Comparison of ENCODE assay signal across 1 cellular context in the genomic region with DNA sequence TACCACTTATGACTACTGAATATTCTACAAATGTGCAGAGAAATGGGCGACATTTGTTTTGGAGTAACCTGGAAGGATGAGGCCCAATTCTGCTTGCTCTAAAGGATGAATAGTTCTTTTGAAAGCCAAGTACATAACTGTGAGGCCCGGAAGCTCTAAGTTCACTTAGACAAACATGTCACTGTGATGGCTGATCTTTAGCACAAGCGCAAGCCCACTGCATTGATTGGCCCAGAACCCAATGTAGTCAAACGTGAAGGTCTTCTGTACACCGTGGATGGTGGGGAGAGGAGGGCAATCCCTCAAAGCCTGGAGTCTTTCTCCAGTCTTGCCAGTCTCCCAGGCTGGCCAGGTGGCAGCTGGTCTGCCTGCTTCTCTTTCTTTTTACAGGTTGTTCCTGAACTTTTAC.
A peak's percentile ranks its signal among the peaks of the same experiment; 100 is the strongest.
TF ChIP-seq lines count a peak whose summit lies in the region.

No MANE protein-coding gene starts in this region.

TF ChIP-seq in HepG2, 621 proteins besides CTCF, POLR2A, EP300 and RAD21 (continued from another document and continues in another):
- TF ChIP-seq AKNA (CRISPR knock-in tag; IDR thresholded peaks at IDR 0.05; ENCODE audit: borderline replicate concordance), result no peak
- TF ChIP-seq, protein P1, sequence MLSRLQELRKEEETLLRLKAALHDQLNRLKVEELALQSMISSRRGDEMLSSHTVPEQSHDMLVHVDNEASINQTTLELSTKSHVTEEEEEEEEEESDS (CRISPR knock-in tag; IDR thresholded peaks at IDR 0.05; ENCODE audit: borderline replicate concordance), result no peak
- no peak for TF ChIP-seq ZNF224 (CRISPR knock-in tag; IDR thresholded peaks at IDR 0.05)
- TF ChIP-seq ZNF530 (CRISPR knock-in tag; IDR thresholded peaks at IDR 0.05; ENCODE audit: low read depth), result no peak
- TF ChIP-seq, protein P2, sequence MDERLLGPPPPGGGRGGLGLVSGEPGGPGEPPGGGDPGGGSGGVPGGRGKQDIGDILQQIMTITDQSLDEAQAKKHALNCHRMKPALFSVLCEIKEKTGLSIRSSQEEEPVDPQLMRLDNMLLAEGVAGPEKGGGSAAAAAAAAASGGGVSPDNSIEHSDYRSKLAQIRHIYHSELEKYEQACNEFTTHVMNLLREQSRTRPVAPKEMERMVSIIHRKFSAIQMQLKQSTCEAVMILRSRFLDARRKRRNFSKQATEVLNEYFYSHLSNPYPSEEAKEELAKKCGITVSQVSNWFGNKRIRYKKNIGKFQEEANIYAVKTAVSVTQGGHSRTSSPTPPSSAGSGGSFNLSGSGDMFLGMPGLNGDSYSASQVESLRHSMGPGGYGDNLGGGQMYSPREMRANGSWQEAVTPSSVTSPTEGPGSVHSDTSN (CRISPR knock-in tag; IDR thresholded peaks at IDR 0.05), result peak; percentile 70
- peak; percentile 76; the same call in 1 of the 2 replicates for TF ChIP-seq SNAPC2 (CRISPR knock-in tag; IDR thresholded peaks at IDR 0.05)
- no peak for TF ChIP-seq ZNF780A (CRISPR knock-in tag; IDR thresholded peaks at IDR 0.05)
- TF ChIP-seq ZNF713 (CRISPR knock-in tag; IDR thresholded peaks at IDR 0.05), result no peak
- no peak for TF ChIP-seq ZNF550 (CRISPR knock-in tag; IDR thresholded peaks at IDR 0.05; ENCODE audit: borderline replicate concordance)
- TF ChIP-seq MED8 (CRISPR knock-in tag; IDR thresholded peaks at IDR 0.05; ENCODE audit: insufficient replicate concordance), result peak; percentile 37
- no peak for TF ChIP-seq ZNF510 (CRISPR knock-in tag; IDR thresholded peaks at IDR 0.05; ENCODE audit: low read depth)
- TF ChIP-seq, protein P3, sequence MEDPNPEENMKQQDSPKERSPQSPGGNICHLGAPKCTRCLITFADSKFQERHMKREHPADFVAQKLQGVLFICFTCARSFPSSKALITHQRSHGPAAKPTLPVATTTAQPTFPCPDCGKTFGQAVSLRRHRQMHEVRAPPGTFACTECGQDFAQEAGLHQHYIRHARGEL (CRISPR knock-in tag; IDR thresholded peaks at IDR 0.05), result no peak
- TF ChIP-seq MXD4 (CRISPR knock-in tag; IDR thresholded peaks at IDR 0.05), result no peak
- no peak for TF ChIP-seq STAT5B (CRISPR knock-in tag; IDR thresholded peaks at IDR 0.05)
- no peak for TF ChIP-seq ZNF343 (CRISPR knock-in tag; IDR thresholded peaks at IDR 0.05)
- peak; percentile 27; the same call in 1 of the 2 replicates for TF ChIP-seq RXRB (CRISPR knock-in tag; IDR thresholded peaks at IDR 0.05; ENCODE audit: borderline replicate concordance)
- TF ChIP-seq FOXJ3 (CRISPR knock-in tag; IDR thresholded peaks at IDR 0.05; ENCODE audit: borderline replicate concordance), result no peak; the same call in 1 of the 2 replicates
- TF ChIP-seq ZBTB7A (CRISPR knock-in tag; IDR thresholded peaks at IDR 0.05), result no peak
- TF ChIP-seq, protein P4, sequence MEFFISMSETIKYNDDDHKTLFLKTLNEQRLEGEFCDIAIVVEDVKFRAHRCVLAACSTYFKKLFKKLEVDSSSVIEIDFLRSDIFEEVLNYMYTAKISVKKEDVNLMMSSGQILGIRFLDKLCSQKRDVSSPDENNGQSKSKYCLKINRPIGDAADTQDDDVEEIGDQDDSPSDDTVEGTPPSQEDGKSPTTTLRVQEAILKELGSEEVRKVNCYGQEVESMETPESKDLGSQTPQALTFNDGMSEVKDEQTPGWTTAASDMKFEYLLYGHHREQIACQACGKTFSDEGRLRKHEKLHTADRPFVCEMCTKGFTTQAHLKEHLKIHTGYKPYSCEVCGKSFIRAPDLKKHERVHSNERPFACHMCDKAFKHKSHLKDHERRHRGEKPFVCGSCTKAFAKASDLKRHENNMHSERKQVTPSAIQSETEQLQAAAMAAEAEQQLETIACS (CRISPR knock-in tag; IDR thresholded peaks at IDR 0.05), result no peak
- peak; percentile 40; the same call in 1 of the 2 replicates for TF ChIP-seq ZGPAT (CRISPR knock-in tag; IDR thresholded peaks at IDR 0.05)
- TF ChIP-seq TRIM24 (CRISPR knock-in tag; IDR thresholded peaks at IDR 0.05), result no peak
- TF ChIP-seq ZFP36 (IDR thresholded peaks at IDR 0.05; ENCODE audit: borderline replicate concordance, low read depth, low read length, partially characterized antibody), result no peak
- TF ChIP-seq, protein P5, sequence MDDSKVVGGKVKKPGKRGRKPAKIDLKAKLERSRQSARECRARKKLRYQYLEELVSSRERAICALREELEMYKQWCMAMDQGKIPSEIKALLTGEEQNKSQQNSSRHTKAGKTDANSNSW (CRISPR knock-in tag; IDR thresholded peaks at IDR 0.05; ENCODE audit: borderline replicate concordance), result no peak
- peak; percentile 76; the same call in 1 of the 2 replicates for TF ChIP-seq BRD4 (CRISPR knock-in tag; IDR thresholded peaks at IDR 0.05)
- TF ChIP-seq ZNF607 (CRISPR knock-in tag; IDR thresholded peaks at IDR 0.05; ENCODE audit: borderline replicate concordance), result no peak
- TF ChIP-seq ZBTB2 (CRISPR knock-in tag; IDR thresholded peaks at IDR 0.05; ENCODE audit: low read depth), result no peak
- TF ChIP-seq, protein P6, sequence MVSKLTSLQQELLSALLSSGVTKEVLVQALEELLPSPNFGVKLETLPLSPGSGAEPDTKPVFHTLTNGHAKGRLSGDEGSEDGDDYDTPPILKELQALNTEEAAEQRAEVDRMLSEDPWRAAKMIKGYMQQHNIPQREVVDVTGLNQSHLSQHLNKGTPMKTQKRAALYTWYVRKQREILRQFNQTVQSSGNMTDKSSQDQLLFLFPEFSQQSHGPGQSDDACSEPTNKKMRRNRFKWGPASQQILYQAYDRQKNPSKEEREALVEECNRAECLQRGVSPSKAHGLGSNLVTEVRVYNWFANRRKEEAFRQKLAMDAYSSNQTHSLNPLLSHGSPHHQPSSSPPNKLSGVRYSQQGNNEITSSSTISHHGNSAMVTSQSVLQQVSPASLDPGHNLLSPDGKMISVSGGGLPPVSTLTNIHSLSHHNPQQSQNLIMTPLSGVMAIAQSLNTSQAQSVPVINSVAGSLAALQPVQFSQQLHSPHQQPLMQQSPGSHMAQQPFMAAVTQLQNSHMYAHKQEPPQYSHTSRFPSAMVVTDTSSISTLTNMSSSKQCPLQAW (CRISPR knock-in tag; IDR thresholded peaks at IDR 0.05), result peak; percentile 40; the same call in 1 of the 2 replicates
- TF ChIP-seq ZNF17 (CRISPR knock-in tag; IDR thresholded peaks at IDR 0.05), result no peak
- no peak for TF ChIP-seq CBX2 (IDR thresholded peaks at IDR 0.05; ENCODE audit: low read depth, low read length)
- TF ChIP-seq CBX2 (CRISPR knock-in tag; IDR thresholded peaks at IDR 0.05; ENCODE audit: low read depth), result no peak
- TF ChIP-seq ZNF329 (CRISPR knock-in tag; IDR thresholded peaks at IDR 0.05; ENCODE audit: low read depth), result no peak
- no peak for TF ChIP-seq ZNF333 (CRISPR knock-in tag; IDR thresholded peaks at IDR 0.05; ENCODE audit: borderline replicate concordance)
- 0 out of 2 replicates have a peak, but pooled peaks have one; percentile 27 for TF ChIP-seq ZNF543 (CRISPR knock-in tag; IDR thresholded peaks at IDR 0.05)
- TF ChIP-seq U2AF1 (optimal IDR thresholded peaks at IDR 0.05; ENCODE audit: low read depth, low read length), result no peak
- TF ChIP-seq ZNF629 (CRISPR knock-in tag; conservative IDR thresholded peaks at IDR 0.05), result peak; percentile 97
- TF ChIP-seq KLF15 (CRISPR knock-in tag; IDR thresholded peaks at IDR 0.05; ENCODE audit: borderline replicate concordance), result no peak
- TF ChIP-seq ZFX (CRISPR knock-in tag; IDR thresholded peaks at IDR 0.05; ENCODE audit: low read depth), result peak; percentile 60
- TF ChIP-seq ATF7 (IDR thresholded peaks at IDR 0.05), result no peak
- TF ChIP-seq ATF7 (CRISPR knock-in tag; IDR thresholded peaks at IDR 0.05), result no peak
- no peak for TF ChIP-seq SNAI1 (CRISPR knock-in tag; IDR thresholded peaks at IDR 0.05; ENCODE audit: borderline replicate concordance)
- peak; percentile 68 for TF ChIP-seq POLR2AphosphoS5 (IDR thresholded peaks at IDR 0.05; ENCODE audit: low read depth, low read length)
- TF ChIP-seq MTA1 (CRISPR knock-in tag; IDR thresholded peaks at IDR 0.05; ENCODE audit: borderline replicate concordance), result no peak
- TF ChIP-seq, protein P7, sequence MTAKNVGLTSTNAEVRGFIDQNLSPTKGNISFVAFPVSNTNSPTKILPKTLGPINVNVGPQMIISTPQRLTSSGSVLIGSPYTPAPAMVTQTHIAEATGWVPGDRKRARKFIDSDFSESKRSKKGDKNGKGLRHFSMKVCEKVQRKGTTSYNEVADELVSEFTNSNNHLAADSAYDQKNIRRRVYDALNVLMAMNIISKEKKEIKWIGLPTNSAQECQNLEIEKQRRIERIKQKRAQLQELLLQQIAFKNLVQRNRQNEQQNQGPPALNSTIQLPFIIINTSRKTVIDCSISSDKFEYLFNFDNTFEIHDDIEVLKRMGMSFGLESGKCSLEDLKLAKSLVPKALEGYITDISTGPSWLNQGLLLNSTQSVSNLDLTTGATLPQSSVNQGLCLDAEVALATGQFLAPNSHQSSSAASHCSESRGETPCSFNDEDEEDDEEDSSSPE (CRISPR knock-in tag; IDR thresholded peaks at IDR 0.05), result peak; percentile 19; the same call in 1 of the 2 replicates
- no peak for TF ChIP-seq BCLAF1 (IDR thresholded peaks at IDR 0.05)
- TF ChIP-seq ZNF180 (CRISPR knock-in tag; IDR thresholded peaks at IDR 0.05; ENCODE audit: borderline replicate concordance, low read depth), result no peak
- no peak for TF ChIP-seq TEAD2 (CRISPR knock-in tag; IDR thresholded peaks at IDR 0.05)
- TF ChIP-seq, protein P8, sequence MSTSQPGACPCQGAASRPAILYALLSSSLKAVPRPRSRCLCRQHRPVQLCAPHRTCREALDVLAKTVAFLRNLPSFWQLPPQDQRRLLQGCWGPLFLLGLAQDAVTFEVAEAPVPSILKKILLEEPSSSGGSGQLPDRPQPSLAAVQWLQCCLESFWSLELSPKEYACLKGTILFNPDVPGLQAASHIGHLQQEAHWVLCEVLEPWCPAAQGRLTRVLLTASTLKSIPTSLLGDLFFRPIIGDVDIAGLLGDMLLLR (CRISPR knock-in tag; IDR thresholded peaks at IDR 0.05), result no peak
- no peak for TF ChIP-seq RFX5 (IDR thresholded peaks at IDR 0.05; ENCODE audit: low read depth, low read length)
